8 cellular contexts compared by ENCODE assay signal in the genomic region with DNA sequence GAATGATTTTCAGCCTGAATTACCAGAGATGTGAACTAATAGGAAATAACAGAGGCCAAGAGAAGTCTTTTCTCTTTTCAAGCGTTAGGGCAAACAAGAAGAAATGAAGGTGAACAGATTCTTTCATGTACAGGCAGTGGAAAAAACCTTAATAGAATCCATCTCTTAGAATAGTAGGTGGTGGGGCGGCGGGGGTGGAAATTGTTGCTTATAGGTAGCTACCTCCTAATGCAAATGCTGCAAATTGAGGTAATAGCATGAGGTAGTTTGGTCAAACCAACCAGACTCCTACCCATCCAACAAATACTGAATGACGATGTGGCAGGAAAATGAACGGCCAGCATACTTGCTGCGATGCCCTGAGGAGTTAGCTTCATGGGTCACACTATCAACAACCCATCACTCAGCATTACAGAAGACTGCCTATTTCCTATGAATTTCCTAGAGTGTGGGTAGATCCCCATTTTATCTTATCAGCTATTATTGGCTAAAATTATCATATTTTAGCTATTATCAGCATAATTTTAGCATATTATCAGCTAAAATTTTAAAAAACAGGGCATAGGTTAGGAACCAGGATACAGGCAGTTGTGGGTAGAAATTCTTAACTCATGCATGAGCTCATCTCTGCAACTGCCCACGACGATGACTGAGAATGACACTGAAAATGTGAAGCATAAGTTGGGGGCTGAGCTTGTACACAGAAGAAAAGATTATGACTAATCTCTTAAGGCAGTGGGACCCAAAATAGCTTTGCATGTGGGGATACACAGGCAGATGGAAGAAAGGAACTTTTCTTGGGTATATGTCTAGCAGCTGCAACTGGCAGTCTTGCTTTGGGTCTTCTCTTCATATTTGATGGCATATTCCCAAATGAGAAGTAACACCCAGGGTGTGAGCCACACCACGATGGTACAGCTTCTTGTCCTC.
A peak's percentile ranks its signal among the peaks of the same experiment; 100 is the strongest.
DNase-seq lines count a peak whose midpoint lies in the region; ATAC-seq and TF ChIP-seq lines count a peak whose summit lies in the region.

No MANE protein-coding gene starts in this region.

- peak overlapping the region; percentile 45 for H3K27ac Mint-ChIP-seq in stimulated activated memory B cell treated with anti-CD40 and anti-IgM and Interleukin-4, amounts not matched to agents 10 μg/mL and 1 μg/mL and 100 μg/mL, for 72 hours

- H3K4me3 ChIP-seq in cardiac fibroblast (replicated peaks in 1 of 2; ENCODE audit: low read depth in 2 of 2, low read length in 2 of 2) = no peak overlapping the region

- H3K4me3 Mint-ChIP-seq in stimulated activated memory B cell treated with anti-CD40 and anti-IgM and Interleukin-4, amounts not matched to agents 10 μg/mL and 1 μg/mL and 100 μg/mL, for 72 hours = no peak overlapping the region

- no peaks in the 10 kb centered on the region for H3K27me3 Mint-ChIP-seq in stimulated activated memory B cell treated with anti-CD40 and anti-IgM and Interleukin-4, amounts not matched to agents 10 μg/mL and 1 μg/mL and 100 μg/mL, for 72 hours

- DNase-seq in AG08395 (ENCODE audit: low spot score) (peak; percentile 75), cardiac fibroblast (ENCODE audit: low read depth in 2 of 2) (peak; percentile 7 to 85), NCI-H345 (lab: John Stamatoyannopoulos, UW) (no peak), DMS79 (lab: John Stamatoyannopoulos, UW) (no peak), NK-92 (lab: John Stamatoyannopoulos, UW; ENCODE audit: unreplicated experiment) (no peak)

- H3K9me3 Mint-ChIP-seq in stimulated activated memory B cell treated with anti-CD40 and anti-IgM and Interleukin-4, amounts not matched to agents 10 μg/mL and 1 μg/mL and 100 μg/mL, for 72 hours = no peaks in the 10 kb centered on the region

- peaks cover 66% of the 10 kb centered on the region for H3K36me3 Mint-ChIP-seq in stimulated activated memory B cell treated with anti-CD40 and anti-IgM and Interleukin-4, amounts not matched to agents 10 μg/mL and 1 μg/mL and 100 μg/mL, for 72 hours

- ATAC-seq in GM19328 (IDR thresholded peaks at IDR 0.05; ENCODE audit: unreplicated experiment) = peak; percentile 68
- peak; percentile 84 for ATAC-seq in HG03439 (IDR thresholded peaks at IDR 0.05; ENCODE audit: unreplicated experiment)
- ATAC-seq in stimulated activated memory B cell treated with anti-CD40 and anti-IgM and Interleukin-4, amounts not matched to agents 10 μg/mL and 1 μg/mL and 100 μg/mL, for 72 hours = peak; percentile 73

- H3K4me1 Mint-ChIP-seq in stimulated activated memory B cell treated with anti-CD40 and anti-IgM and Interleukin-4, amounts not matched to agents 10 μg/mL and 1 μg/mL and 100 μg/mL, for 72 hours = peaks cover 12% of the 10 kb centered on the region

- no peak for TF ChIP-seq CTCF in cardiac fibroblast (IDR thresholded peaks at IDR 0.05; ENCODE audit: low read depth, low read length)

Comparison
In these comparisons a context has a peak if more than half of its experiments do, and no peak if none do; other contexts are left out.
1. DNase-seq: peak in AG08395 (single experiment) and cardiac fibroblast (2 of 2); none in NCI-H345 (single experiment), DMS79 (single experiment) and NK-92 (single experiment).
2. Peak in every context shown above with its lines, with median percentiles within 50 percentile points of each other: ATAC-seq.